Comparison of ENCODE assay signal across 19 cellular contexts in the genomic region with DNA sequence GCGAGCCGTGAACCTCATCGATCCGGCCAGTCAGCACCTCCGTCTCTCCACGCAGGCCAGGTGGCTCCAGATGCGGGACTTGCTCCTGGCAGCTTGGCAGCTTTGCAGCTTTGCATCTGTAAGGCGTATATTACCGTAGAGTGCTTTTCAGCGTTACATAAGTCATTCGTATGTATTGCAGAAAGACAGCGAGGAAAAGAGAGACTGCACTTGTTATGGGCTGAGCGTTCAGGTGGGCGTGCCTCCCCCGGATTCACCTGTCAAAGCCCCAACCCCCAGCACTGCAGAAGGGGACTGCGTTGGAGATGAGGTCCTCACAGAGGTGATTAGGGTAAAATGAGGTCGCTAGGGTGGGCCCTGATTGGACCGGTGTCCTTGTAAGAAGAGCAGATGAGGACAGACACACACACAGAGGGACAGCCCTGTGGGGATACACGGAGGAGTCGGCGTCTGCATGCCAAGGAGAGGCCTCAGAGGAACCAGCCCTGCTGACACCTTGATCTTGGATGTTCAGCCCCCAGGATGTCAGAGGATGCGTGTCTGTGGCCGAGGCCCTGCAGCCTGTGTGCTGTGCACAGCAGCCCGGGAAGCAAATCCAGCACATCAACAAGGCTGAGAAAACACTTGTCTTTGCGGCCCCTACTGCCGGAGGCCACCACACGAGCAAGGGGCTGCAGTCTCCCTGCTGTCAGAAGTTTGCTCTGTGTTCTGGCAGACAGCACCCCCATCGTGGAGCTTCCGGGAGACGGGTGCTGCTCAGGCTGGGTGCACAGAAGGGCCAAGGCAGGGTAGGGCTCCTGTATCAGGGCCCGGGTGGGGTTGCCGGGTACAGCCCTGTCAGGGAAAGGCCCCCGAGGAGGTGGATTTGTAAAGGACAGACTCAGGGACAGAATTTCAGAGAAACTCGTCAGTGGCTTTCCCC. TPM values are rescaled to one million over a fixed set of nuclear protein-coding genes. Genes with fewer than 3 reads are reported as not detected.
DNase-seq lines count a peak whose midpoint lies in the region; ATAC-seq and TF ChIP-seq lines count a peak whose summit lies in the region.
"Had no signal": no experiment of that assay in that cellular context is flagged by ENCODE, and none has a peak within 500 bp of the region (broad histone marks: within the 10 kb centered on the region; RNA-seq: fewer than 3 reads in every experiment).

No MANE protein-coding gene starts in this region.

- H3K36me3 Mint-ChIP-seq in T-helper 1 cell treated with Interleukin-12 subunit alpha and Interleukin-12 subunit beta and Interleukin-4 antibody, amounts not matched to agents 30 μg/mL and 1 μg/mL, for 36 hours (ENCODE audit: low read depth): peaks cover 5% of the 10 kb centered on the region
- H3K36me3 Mint-ChIP-seq in neural crest cell (ENCODE audit: low read depth): no peaks in the 10 kb centered on the region

- peak overlapping the region; percentile 70 for H3K9ac ChIP-seq in OCI-LY3 (ENCODE audit: low read length)

- peak; percentile 19 for ATAC-seq in GM21737 (IDR thresholded peaks at IDR 0.05; ENCODE audit: unreplicated experiment)
- ATAC-seq: body of pancreas, PC-3 had no signal

- H3K4me1 Mint-ChIP-seq in T-helper 1 cell treated with Interleukin-12 subunit alpha and Interleukin-12 subunit beta and Interleukin-4 antibody, amounts not matched to agents 30 μg/mL and 1 μg/mL, for 36 hours (ENCODE audit: low read depth): peaks cover 33% of the 10 kb centered on the region
- H3K4me1 Mint-ChIP-seq in neural crest cell: peaks cover 4% of the 10 kb centered on the region

- H3K9me3 ChIP-seq in OCI-LY3 (ENCODE audit: insufficient read depth, low read length): peaks cover 8% of the 10 kb centered on the region; the same call in 1 of the 2 replicates
- H3K9me3 ChIP-seq: body of pancreas, prostate gland, upper lobe of right lung had no signal

- TF ChIP-seq CTCF in OCI-LY3 (IDR thresholded peaks at IDR 0.05; ENCODE audit: low read depth, low read length): no peak
- no peak for TF ChIP-seq CTCF in neural crest cell (conservative IDR thresholded peaks at IDR 0.05)

- no peaks in the 10 kb centered on the region for H3K79me2 ChIP-seq in OCI-LY3 (ENCODE audit: low read length)

- H3K4me2 ChIP-seq in OCI-LY3 (ENCODE audit: low read length): peak overlapping the region; percentile 68
- H3K4me2 ChIP-seq: smooth muscle cell had no signal

- no peaks in the 10 kb centered on the region for H3K27me3 ChIP-seq in OCI-LY3 (ENCODE audit: low read depth, low read length)
- H3K27me3 ChIP-seq: body of pancreas, upper lobe of right lung had no signal

- no peaks in the 10 kb centered on the region for H3K36me3 ChIP-seq in OCI-LY3 (replicated peaks; ENCODE audit: low read depth, low read length)
- H3K36me3 ChIP-seq: prostate gland, upper lobe of right lung had no signal

- peaks cover 30% of the 10 kb centered on the region for H3K4me1 ChIP-seq in OCI-LY3 (ENCODE audit: low read length)
- H3K4me1 ChIP-seq: body of pancreas, prostate gland, upper lobe of right lung had no signal

- H3K4me3 ChIP-seq in OCI-LY3 (ENCODE audit: low read length): peak overlapping the region; percentile 63
- H3K4me3 ChIP-seq: body of pancreas, lung, prostate gland, smooth muscle cell, upper lobe of right lung had no signal

- H3K27me3 Mint-ChIP-seq in T-helper 1 cell treated with Interleukin-12 subunit alpha and Interleukin-12 subunit beta and Interleukin-4 antibody, amounts not matched to agents 30 μg/mL and 1 μg/mL, for 36 hours (ENCODE audit: low read depth): no peaks in the 10 kb centered on the region
- no peaks in the 10 kb centered on the region for H3K27me3 Mint-ChIP-seq in neural crest cell (ENCODE audit: low read depth)

- peak overlapping the region; percentile 80 for H3K4me3 Mint-ChIP-seq in T-helper 1 cell treated with Interleukin-12 subunit alpha and Interleukin-12 subunit beta and Interleukin-4 antibody, amounts not matched to agents 30 μg/mL and 1 μg/mL, for 36 hours
- no peak overlapping the region for H3K4me3 Mint-ChIP-seq in neural crest cell

- H2AFZ ChIP-seq in OCI-LY3 (ENCODE audit: low read depth, low read length): no peak overlapping the region

- peak overlapping the region; percentile 93 for H3K27ac Mint-ChIP-seq in T-helper 1 cell treated with Interleukin-12 subunit alpha and Interleukin-12 subunit beta and Interleukin-4 antibody, amounts not matched to agents 30 μg/mL and 1 μg/mL, for 36 hours
- peak overlapping the region; percentile 75 for H3K27ac Mint-ChIP-seq in neural crest cell (ENCODE audit: unreplicated experiment)

- DNase-seq in T-helper 1 cell (no peak), neural crest cell (ENCODE audit: low read depth, low spot score) (no peak), NOMO-1 treated with dmso at 0.1 percent for 144 hours (lab: John Stamatoyannopoulos, UW; ENCODE audit: unreplicated experiment) (no peak), H4 (ENCODE audit: low spot score) (no peak), SHP77 (lab: John Stamatoyannopoulos, UW) (no peak)
- DNase-seq: dermis blood vessel endothelial cell; DMS79 treated with DMSO at 0.1 percent for 48 hours; NCI-H187 treated with DMSO at 0.1 percent for 48 hours; PC-3; stimulated activated naive CD4-positive, alpha-beta T cell treated with Interleukin-2 at 50 U/mL for 16 hours; upper lobe of right lung had no signal

- H3K27ac ChIP-seq in OCI-LY3 (ENCODE audit: low read length): peak overlapping the region; percentile 89
- H3K27ac ChIP-seq: body of pancreas, C4-2B, prostate gland, upper lobe of right lung had no signal

- H4K20me1 ChIP-seq in OCI-LY3 (ENCODE audit: insufficient read depth, low read length): no peaks in the 10 kb centered on the region

- H3K9me3 Mint-ChIP-seq in T-helper 1 cell treated with Interleukin-12 subunit alpha and Interleukin-12 subunit beta and Interleukin-4 antibody, amounts not matched to agents 30 μg/mL and 1 μg/mL, for 36 hours: peaks cover 9% of the 10 kb centered on the region
- peaks cover 6% of the 10 kb centered on the region for H3K9me3 Mint-ChIP-seq in neural crest cell

RNA-seq across cellular contexts. Expression of gene AGPAT3, which starts 10.9 kb away (rescaled TPM):
- 37.3 and 40.3 TPM in 2 replicates for total RNA-seq in neural crest cell
- total RNA-seq in H4 (2014; rRNA removed; shearing (Covaris generic)): 27.0 and 29.4 TPM in 2 replicates
